ENCODE assay signal across 11 cellular contexts in genomic region chr5:112569596-112569995, GRCh38.
"Had no signal": no experiment of that assay in that cellular context is flagged by ENCODE, and none has a peak within 500 bp of the region (broad histone marks: within the 10 kb centered on the region; RNA-seq: fewer than 3 reads in every experiment).

No MANE protein-coding gene starts in this region.

- H3K36me3 ChIP-seq: HAP-1 had no signal

- ATAC-seq: GM23338, HCT116 had no signal

- FAIRE-seq: H1, H54 had no signal

- DNase-seq: GM23248, GOT3, H7, H9, HCEC 1CT, HFFc6 had no signal

- H3K27ac ChIP-seq: GM23248 had no signal

- H3K9ac ChIP-seq: GM23248 had no signal

- H3K4me1 ChIP-seq: HAP-1 had no signal

- H3K9me3 ChIP-seq: HAP-1 had no signal

- H3K4me3 ChIP-seq: GM23248, GM23338, HAP-1 had no signal

- H2AFZ ChIP-seq: GM23248, GM23338 had no signal

- H3K4me2 ChIP-seq: GM23338 had no signal
